17 cellular contexts compared by ENCODE assay signal in the genomic region with DNA sequence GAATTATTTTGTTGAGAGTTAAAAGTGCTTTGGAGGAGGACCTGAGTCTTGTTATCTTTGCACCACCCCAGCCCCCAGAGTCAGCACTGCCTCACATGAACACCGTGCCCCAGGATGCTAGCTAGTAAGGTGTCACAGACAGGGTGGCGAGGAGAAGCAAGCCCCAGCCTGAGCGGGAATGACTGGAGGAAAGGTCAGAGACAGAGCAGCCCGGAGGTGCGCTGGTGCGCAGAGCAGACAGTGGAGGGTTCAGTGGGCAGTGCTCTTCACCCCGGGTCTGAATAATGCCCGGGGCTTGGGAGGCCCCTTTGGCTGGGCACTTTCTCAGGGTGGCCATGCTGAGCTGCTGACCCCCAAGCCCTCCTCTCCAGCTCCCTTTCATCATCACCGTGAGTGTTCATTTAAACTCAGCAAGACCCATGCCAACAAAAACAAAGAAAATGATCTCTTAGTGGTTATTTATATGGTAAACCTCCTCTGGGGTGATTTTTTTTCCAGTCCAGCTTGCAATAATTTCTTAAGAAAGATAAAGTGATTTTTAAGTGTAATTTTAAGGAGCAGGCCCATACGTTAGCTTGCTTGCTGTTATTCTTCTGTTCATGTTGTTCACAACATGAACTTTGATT.
DNase-seq lines count a peak whose midpoint lies in the region; ATAC-seq, FAIRE-seq and TF ChIP-seq lines count a peak whose summit lies in the region.
"Had no signal": no experiment of that assay in that cellular context is flagged by ENCODE, and none has a peak within 500 bp of the region (broad histone marks: within the 10 kb centered on the region; RNA-seq: fewer than 3 reads in every experiment).

No MANE protein-coding gene starts in this region.

- CTCF ChIA-PET in activated naive CD4-positive, alpha-beta T cell treated with anti-CD3 and anti-CD28 coated beads for 36 hours (lab: Charles Lee) = no interaction called here

- in situ Hi-C loops in gastrocnemius medialis (cut with MboI; ENCODE audit: low sequenced_read_pairs in 4 of 4) = no loop called here

- peaks cover 4% of the 10 kb centered on the region for H3K79me2 ChIP-seq in astrocyte (ENCODE audit: insufficient read depth, low read length)

- H3K27ac ChIP-seq in astrocyte (ENCODE audit: low read depth, low read length) (peak overlapping the region; percentile 40), gastrocnemius medialis (peak overlapping the region in 3 of 4 donors; percentile 50 to 76 (median 70))
- H3K27ac ChIP-seq: body of pancreas, stomach had no signal

- H3K27me3 Mint-ChIP-seq in astrocyte (ENCODE audit: low read depth, unreplicated experiment) = no peaks in the 10 kb centered on the region
- no peaks in the 10 kb centered on the region for H3K27me3 Mint-ChIP-seq in activated naive CD4-positive, alpha-beta T cell treated with anti-CD3 and anti-CD28 coated beads for 36 hours (ENCODE audit: low read depth)
- H3K27me3 Mint-ChIP-seq: naive B cell had no signal

- H3K4me3 ChIP-seq in astrocyte (ENCODE audit: insufficient read depth, low read depth, low read length) = no peak overlapping the region
- no peak overlapping the region for H3K4me3 ChIP-seq in fibroblast of the aortic adventitia (ENCODE audit: low read depth, low read length)
- H3K4me3 ChIP-seq in gastrocnemius medialis = no peak overlapping the region
- H3K4me3 ChIP-seq: body of pancreas, GM23338, psoas muscle, stomach had no signal

- intact Hi-C loops in gastrocnemius medialis (cut with DNase I; ENCODE audit: low total_unique reads) = no loop called here
- intact Hi-C loops in activated naive CD4-positive, alpha-beta T cell treated with anti-CD3 and anti-CD28 coated beads for 36 hours (cut with micrococcal nuclease) = no loop called here

- peaks cover 8% of the 10 kb centered on the region for H3K36me3 Mint-ChIP-seq in astrocyte (ENCODE audit: low read depth, unreplicated experiment)
- H3K36me3 Mint-ChIP-seq in activated naive CD4-positive, alpha-beta T cell treated with anti-CD3 and anti-CD28 coated beads for 36 hours (ENCODE audit: low read depth) = peaks cover 5% of the 10 kb centered on the region

- H3K4me1 ChIP-seq in astrocyte (ENCODE audit: insufficient read depth, low read length) (peaks cover 33% of the 10 kb centered on the region), gastrocnemius medialis (peaks cover 16 to 18% of the 10 kb centered on the region in 2 donors)
- H3K4me1 ChIP-seq: body of pancreas had no signal

- TF ChIP-seq CTCF in astrocyte (IDR thresholded peaks at IDR 0.05; ENCODE audit: insufficient read depth, low read depth, low read length) (no peak), fibroblast of the aortic adventitia (IDR thresholded peaks at IDR 0.05; ENCODE audit: insufficient read depth, low read length) (no peak), gastrocnemius medialis (IDR thresholded peaks at IDR 0.05 in 4 of 5, conservative IDR thresholded peaks at IDR 0.05 in 1 of 5) (no peak)

- no peak for FAIRE-seq in astrocyte (lab: Jason Lieb, UNC)

- peak overlapping the region; percentile 5 for H3K9ac ChIP-seq in astrocyte (ENCODE audit: low read length)

- DNase-seq in EH (ENCODE audit: low read depth) = peak; percentile 69
- DNase-seq in astrocyte (ENCODE audit: low read depth) = peak; percentile 80
- peak; percentile 78 for DNase-seq in fibroblast of the aortic adventitia (ENCODE audit: low read depth)
- peak in 1 of 2 donors; percentile 12 for DNase-seq in gastrocnemius medialis
- DNase-seq in CD1c-positive myeloid dendritic cell (ENCODE audit: extremely low spot score) = no peak
- DNase-seq in activated naive CD4-positive, alpha-beta T cell treated with anti-CD3 and anti-CD28 coated beads for 36 hours = no peak
- DNase-seq in iPS-NIHi7 (ENCODE audit: extremely low spot score) = no peak
- DNase-seq: activated CD4-positive, alpha-beta T cell treated with anti-CD3 and anti-CD28 coated beads for 1 hour; body of pancreas; COR-L47; naive B cell; NCI-H446; psoas muscle; SHP77 treated with DMSO at 0.1 percent for 48 hours; stomach had no signal

- ATAC-seq in gastrocnemius medialis (no peak), HG03039 (IDR thresholded peaks at IDR 0.05; ENCODE audit: unreplicated experiment) (no peak)
- ATAC-seq: body of pancreas, GM23338 had no signal

- H3K27me3 ChIP-seq in astrocyte (ENCODE audit: insufficient read depth, low read length) (no peaks in the 10 kb centered on the region), gastrocnemius medialis (no peaks in the 10 kb centered on the region)
- H3K27me3 ChIP-seq: body of pancreas, stomach had no signal

- no peak for TF ChIP-seq POLR2A in gastrocnemius medialis (IDR thresholded peaks at IDR 0.05)

- H4K20me1 ChIP-seq in astrocyte (ENCODE audit: insufficient read depth, low read length) = no peaks in the 10 kb centered on the region

- H3K4me1 Mint-ChIP-seq in astrocyte (ENCODE audit: low read depth, unreplicated experiment) = peaks cover 18% of the 10 kb centered on the region
- no peaks in the 10 kb centered on the region for H3K4me1 Mint-ChIP-seq in activated naive CD4-positive, alpha-beta T cell treated with anti-CD3 and anti-CD28 coated beads for 36 hours (ENCODE audit: low read depth)
- H3K4me1 Mint-ChIP-seq: GM23338 had no signal

- H3K27ac Mint-ChIP-seq in astrocyte (ENCODE audit: unreplicated experiment) = no peak overlapping the region
- H3K27ac Mint-ChIP-seq in activated naive CD4-positive, alpha-beta T cell treated with anti-CD3 and anti-CD28 coated beads for 36 hours = no peak overlapping the region
- H3K27ac Mint-ChIP-seq: GM23338 had no signal

- H3K4me3 Mint-ChIP-seq in astrocyte (ENCODE audit: unreplicated experiment) = no peak overlapping the region
- no peak overlapping the region for H3K4me3 Mint-ChIP-seq in activated naive CD4-positive, alpha-beta T cell treated with anti-CD3 and anti-CD28 coated beads for 36 hours
- H3K4me3 Mint-ChIP-seq: GM23338 had no signal

- peak overlapping the region; percentile 39 for H3K4me2 ChIP-seq in astrocyte (ENCODE audit: low read length)
- H3K4me2 ChIP-seq: GM23338 had no signal

- no peaks in the 10 kb centered on the region for H3K9me3 Mint-ChIP-seq in astrocyte (ENCODE audit: unreplicated experiment)
- H3K9me3 Mint-ChIP-seq in activated naive CD4-positive, alpha-beta T cell treated with anti-CD3 and anti-CD28 coated beads for 36 hours = no peaks in the 10 kb centered on the region
- H3K9me3 Mint-ChIP-seq: GM23338, naive B cell had no signal

- no peak overlapping the region for H2AFZ ChIP-seq in astrocyte (ENCODE audit: low read depth, low read length)
- H2AFZ ChIP-seq: GM23338 had no signal

- H3K36me3 ChIP-seq in astrocyte (ENCODE audit: insufficient read depth, low read length) = no peaks in the 10 kb centered on the region
- H3K36me3 ChIP-seq in gastrocnemius medialis = no peaks in the 10 kb centered on the region
- H3K36me3 ChIP-seq: stomach had no signal

- no peaks in the 10 kb centered on the region for H3K9me3 ChIP-seq in astrocyte (ENCODE audit: insufficient read depth, low read depth, low read length)
- no peaks in the 10 kb centered on the region for H3K9me3 ChIP-seq in gastrocnemius medialis
- H3K9me3 ChIP-seq: body of pancreas, psoas muscle, stomach had no signal

Comparison
In these comparisons a context has a peak if more than half of its experiments do, and no peak if none do; other contexts are left out.
1. DNase-seq: peak in EH (single experiment), astrocyte (single experiment) and fibroblast of the aortic adventitia (single experiment); none in CD1c-positive myeloid dendritic cell (single experiment), activated naive CD4-positive, alpha-beta T cell treated with anti-CD3 and anti-CD28 coated beads for 36 hours (single experiment) and iPS-NIHi7 (single experiment).